Comparison of ENCODE assay signal across 1 cellular context in genomic region chr20:57435498-57436222, GRCh38.
TF ChIP-seq lines count a peak whose summit lies in the region.

No MANE protein-coding gene starts in this region.

TF ChIP-seq in HepG2, 621 proteins besides CTCF, POLR2A, EP300 and RAD21 (continued from another document and continues in another):
- TF ChIP-seq, protein P1, sequence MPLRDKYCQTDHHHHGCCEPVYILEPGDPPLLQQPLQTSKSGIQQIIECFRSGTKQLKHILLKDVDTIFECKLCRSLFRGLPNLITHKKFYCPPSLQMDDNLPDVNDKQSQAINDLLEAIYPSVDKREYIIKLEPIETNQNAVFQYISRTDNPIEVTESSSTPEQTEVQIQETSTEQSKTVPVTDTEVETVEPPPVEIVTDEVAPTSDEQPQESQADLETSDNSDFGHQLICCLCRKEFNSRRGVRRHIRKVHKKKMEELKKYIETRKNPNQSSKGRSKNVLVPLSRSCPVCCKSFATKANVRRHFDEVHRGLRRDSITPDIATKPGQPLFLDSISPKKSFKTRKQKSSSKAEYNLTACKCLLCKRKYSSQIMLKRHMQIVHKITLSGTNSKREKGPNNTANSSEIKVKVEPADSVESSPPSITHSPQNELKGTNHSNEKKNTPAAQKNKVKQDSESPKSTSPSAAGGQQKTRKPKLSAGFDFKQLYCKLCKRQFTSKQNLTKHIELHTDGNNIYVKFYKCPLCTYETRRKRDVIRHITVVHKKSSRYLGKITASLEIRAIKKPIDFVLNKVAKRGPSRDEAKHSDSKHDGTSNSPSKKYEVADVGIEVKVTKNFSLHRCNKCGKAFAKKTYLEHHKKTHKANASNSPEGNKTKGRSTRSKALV (CRISPR knock-in tag; IDR thresholded peaks at IDR 0.05): 0 out of 2 replicates have a peak, but pooled peaks have one; percentile 70
- TF ChIP-seq ATF4 (CRISPR knock-in tag; IDR thresholded peaks at IDR 0.05): no peak
- no peak for TF ChIP-seq GATAD1 (CRISPR knock-in tag; IDR thresholded peaks at IDR 0.05)
- no peak for TF ChIP-seq XBP1 (CRISPR knock-in tag; IDR thresholded peaks at IDR 0.05)
- TF ChIP-seq MEF2D (CRISPR knock-in tag; IDR thresholded peaks at IDR 0.05): no peak
- TF ChIP-seq ZNF143 (CRISPR knock-in tag; IDR thresholded peaks at IDR 0.05): peak; percentile 52; the same call in 1 of the 2 replicates
- peak; percentile 47 for TF ChIP-seq STAG1 (CRISPR knock-in tag; IDR thresholded peaks at IDR 0.05)
- TF ChIP-seq SALL1 (CRISPR knock-in tag; IDR thresholded peaks at IDR 0.05): peak; percentile 53
- no peak for TF ChIP-seq ZNF740 (CRISPR knock-in tag; IDR thresholded peaks at IDR 0.05)
- TF ChIP-seq, protein P2, sequence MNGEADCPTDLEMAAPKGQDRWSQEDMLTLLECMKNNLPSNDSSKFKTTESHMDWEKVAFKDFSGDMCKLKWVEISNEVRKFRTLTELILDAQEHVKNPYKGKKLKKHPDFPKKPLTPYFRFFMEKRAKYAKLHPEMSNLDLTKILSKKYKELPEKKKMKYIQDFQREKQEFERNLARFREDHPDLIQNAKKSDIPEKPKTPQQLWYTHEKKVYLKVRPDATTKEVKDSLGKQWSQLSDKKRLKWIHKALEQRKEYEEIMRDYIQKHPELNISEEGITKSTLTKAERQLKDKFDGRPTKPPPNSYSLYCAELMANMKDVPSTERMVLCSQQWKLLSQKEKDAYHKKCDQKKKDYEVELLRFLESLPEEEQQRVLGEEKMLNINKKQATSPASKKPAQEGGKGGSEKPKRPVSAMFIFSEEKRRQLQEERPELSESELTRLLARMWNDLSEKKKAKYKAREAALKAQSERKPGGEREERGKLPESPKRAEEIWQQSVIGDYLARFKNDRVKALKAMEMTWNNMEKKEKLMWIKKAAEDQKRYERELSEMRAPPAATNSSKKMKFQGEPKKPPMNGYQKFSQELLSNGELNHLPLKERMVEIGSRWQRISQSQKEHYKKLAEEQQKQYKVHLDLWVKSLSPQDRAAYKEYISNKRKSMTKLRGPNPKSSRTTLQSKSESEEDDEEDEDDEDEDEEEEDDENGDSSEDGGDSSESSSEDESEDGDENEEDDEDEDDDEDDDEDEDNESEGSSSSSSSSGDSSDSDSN (CRISPR knock-in tag; IDR thresholded peaks at IDR 0.05): peak; percentile 99
- peak; percentile 40; the same call in 1 of the 2 replicates for TF ChIP-seq ETV6 (CRISPR knock-in tag; conservative IDR thresholded peaks at IDR 0.05)
- TF ChIP-seq, protein P3, sequence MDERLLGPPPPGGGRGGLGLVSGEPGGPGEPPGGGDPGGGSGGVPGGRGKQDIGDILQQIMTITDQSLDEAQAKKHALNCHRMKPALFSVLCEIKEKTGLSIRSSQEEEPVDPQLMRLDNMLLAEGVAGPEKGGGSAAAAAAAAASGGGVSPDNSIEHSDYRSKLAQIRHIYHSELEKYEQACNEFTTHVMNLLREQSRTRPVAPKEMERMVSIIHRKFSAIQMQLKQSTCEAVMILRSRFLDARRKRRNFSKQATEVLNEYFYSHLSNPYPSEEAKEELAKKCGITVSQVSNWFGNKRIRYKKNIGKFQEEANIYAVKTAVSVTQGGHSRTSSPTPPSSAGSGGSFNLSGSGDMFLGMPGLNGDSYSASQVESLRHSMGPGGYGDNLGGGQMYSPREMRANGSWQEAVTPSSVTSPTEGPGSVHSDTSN (CRISPR knock-in tag; IDR thresholded peaks at IDR 0.05): no peak
- peak; percentile 94 for TF ChIP-seq ZNF264 (CRISPR knock-in tag; IDR thresholded peaks at IDR 0.05)
- TF ChIP-seq, protein P4, sequence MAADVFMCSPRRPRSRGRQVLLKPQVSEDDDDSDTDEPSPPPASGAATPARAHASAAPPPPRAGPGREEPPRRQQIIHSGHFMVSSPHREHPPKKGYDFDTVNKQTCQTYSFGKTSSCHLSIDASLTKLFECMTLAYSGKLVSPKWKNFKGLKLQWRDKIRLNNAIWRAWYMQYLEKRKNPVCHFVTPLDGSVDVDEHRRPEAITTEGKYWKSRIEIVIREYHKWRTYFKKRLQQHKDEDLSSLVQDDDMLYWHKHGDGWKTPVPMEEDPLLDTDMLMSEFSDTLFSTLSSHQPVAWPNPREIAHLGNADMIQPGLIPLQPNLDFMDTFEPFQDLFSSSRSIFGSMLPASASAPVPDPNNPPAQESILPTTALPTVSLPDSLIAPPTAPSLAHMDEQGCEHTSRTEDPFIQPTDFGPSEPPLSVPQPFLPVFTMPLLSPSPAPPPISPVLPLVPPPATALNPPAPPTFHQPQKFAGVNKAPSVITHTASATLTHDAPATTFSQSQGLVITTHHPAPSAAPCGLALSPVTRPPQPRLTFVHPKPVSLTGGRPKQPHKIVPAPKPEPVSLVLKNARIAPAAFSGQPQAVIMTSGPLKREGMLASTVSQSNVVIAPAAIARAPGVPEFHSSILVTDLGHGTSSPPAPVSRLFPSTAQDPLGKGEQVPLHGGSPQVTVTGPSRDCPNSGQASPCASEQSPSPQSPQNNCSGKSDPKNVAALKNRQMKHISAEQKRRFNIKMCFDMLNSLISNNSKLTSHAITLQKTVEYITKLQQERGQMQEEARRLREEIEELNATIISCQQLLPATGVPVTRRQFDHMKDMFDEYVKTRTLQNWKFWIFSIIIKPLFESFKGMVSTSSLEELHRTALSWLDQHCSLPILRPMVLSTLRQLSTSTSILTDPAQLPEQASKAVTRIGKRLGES (CRISPR knock-in tag; IDR thresholded peaks at IDR 0.05; ENCODE audit: borderline replicate concordance): no peak
- TF ChIP-seq ATF3 (CRISPR knock-in tag; IDR thresholded peaks at IDR 0.05): 0 out of 2 replicates have a peak, but pooled peaks have one; percentile 20
- TF ChIP-seq TBL1XR1 (IDR thresholded peaks at IDR 0.05; ENCODE audit: borderline replicate concordance, low read length, partially characterized antibody): peak; percentile 47
- TF ChIP-seq EHMT2 (IDR thresholded peaks at IDR 0.05; ENCODE audit: borderline replicate concordance, low read depth, low read length): peak; percentile 34; the same call in 1 of the 2 replicates
- TF ChIP-seq TMF1 (CRISPR knock-in tag; IDR thresholded peaks at IDR 0.05; ENCODE audit: low read depth): no peak
- TF ChIP-seq ZNF333 (CRISPR knock-in tag; IDR thresholded peaks at IDR 0.05; ENCODE audit: borderline replicate concordance): no peak; the same call in 1 of the 2 replicates
- peak; percentile 58; the same call in 1 of the 2 replicates for TF ChIP-seq ZSCAN9 (CRISPR knock-in tag; IDR thresholded peaks at IDR 0.05; ENCODE audit: borderline replicate concordance)
- no peak for TF ChIP-seq ZNF235 (CRISPR knock-in tag; IDR thresholded peaks at IDR 0.05; ENCODE audit: borderline replicate concordance)
- 0 out of 2 replicates have a peak, but pooled peaks have one; percentile 33 for TF ChIP-seq ZNF256 (CRISPR knock-in tag; conservative IDR thresholded peaks at IDR 0.05)
- peak; percentile 58; the same call in 1 of the 2 replicates for TF ChIP-seq HMG20A (CRISPR knock-in tag; IDR thresholded peaks at IDR 0.05; ENCODE audit: borderline replicate concordance)
- no peak for TF ChIP-seq ZNF607 (CRISPR knock-in tag; IDR thresholded peaks at IDR 0.05; ENCODE audit: borderline replicate concordance)
- peak; percentile 68; the same call in 1 of the 2 replicates for TF ChIP-seq RFXAP (CRISPR knock-in tag; IDR thresholded peaks at IDR 0.05; ENCODE audit: borderline replicate concordance)
- TF ChIP-seq, protein P5, sequence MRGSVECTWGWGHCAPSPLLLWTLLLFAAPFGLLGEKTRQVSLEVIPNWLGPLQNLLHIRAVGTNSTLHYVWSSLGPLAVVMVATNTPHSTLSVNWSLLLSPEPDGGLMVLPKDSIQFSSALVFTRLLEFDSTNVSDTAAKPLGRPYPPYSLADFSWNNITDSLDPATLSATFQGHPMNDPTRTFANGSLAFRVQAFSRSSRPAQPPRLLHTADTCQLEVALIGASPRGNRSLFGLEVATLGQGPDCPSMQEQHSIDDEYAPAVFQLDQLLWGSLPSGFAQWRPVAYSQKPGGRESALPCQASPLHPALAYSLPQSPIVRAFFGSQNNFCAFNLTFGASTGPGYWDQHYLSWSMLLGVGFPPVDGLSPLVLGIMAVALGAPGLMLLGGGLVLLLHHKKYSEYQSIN (CRISPR knock-in tag; IDR thresholded peaks at IDR 0.05; ENCODE audit: borderline replicate concordance): no peak
- no peak for TF ChIP-seq NFRKB (IDR thresholded peaks at IDR 0.05)
- TF ChIP-seq MIER3 (CRISPR knock-in tag; IDR thresholded peaks at IDR 0.05; ENCODE audit: borderline replicate concordance): no peak
- TF ChIP-seq, protein P6, sequence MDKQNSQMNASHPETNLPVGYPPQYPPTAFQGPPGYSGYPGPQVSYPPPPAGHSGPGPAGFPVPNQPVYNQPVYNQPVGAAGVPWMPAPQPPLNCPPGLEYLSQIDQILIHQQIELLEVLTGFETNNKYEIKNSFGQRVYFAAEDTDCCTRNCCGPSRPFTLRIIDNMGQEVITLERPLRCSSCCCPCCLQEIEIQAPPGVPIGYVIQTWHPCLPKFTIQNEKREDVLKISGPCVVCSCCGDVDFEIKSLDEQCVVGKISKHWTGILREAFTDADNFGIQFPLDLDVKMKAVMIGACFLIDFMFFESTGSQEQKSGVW (CRISPR knock-in tag; IDR thresholded peaks at IDR 0.05; ENCODE audit: borderline replicate concordance): no peak
- TF ChIP-seq, protein P7, sequence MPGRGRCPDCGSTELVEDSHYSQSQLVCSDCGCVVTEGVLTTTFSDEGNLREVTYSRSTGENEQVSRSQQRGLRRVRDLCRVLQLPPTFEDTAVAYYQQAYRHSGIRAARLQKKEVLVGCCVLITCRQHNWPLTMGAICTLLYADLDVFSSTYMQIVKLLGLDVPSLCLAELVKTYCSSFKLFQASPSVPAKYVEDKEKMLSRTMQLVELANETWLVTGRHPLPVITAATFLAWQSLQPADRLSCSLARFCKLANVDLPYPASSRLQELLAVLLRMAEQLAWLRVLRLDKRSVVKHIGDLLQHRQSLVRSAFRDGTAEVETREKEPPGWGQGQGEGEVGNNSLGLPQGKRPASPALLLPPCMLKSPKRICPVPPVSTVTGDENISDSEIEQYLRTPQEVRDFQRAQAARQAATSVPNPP (CRISPR knock-in tag; IDR thresholded peaks at IDR 0.05): no peak
- TF ChIP-seq ZBTB21 (CRISPR knock-in tag; IDR thresholded peaks at IDR 0.05): 0 out of 2 replicates have a peak, but pooled peaks have one; percentile 13
- no peak for TF ChIP-seq JDP2 (CRISPR knock-in tag; IDR thresholded peaks at IDR 0.05; ENCODE audit: borderline replicate concordance)
- no peak for TF ChIP-seq ZNF850 (CRISPR knock-in tag; conservative IDR thresholded peaks at IDR 0.05)
- no peak for TF ChIP-seq ZNF660 (CRISPR knock-in tag; IDR thresholded peaks at IDR 0.05; ENCODE audit: borderline replicate concordance, low read depth)
- TF ChIP-seq ZNF605 (CRISPR knock-in tag; IDR thresholded peaks at IDR 0.05): peak; percentile 78; the same call in 1 of the 2 replicates
- TF ChIP-seq NR0B2 (CRISPR knock-in tag; IDR thresholded peaks at IDR 0.05): no peak; the same call in 1 of the 2 replicates
- no peak for TF ChIP-seq ZNF230 (CRISPR knock-in tag; IDR thresholded peaks at IDR 0.05)
- no peak for TF ChIP-seq ZNF563 (CRISPR knock-in tag; IDR thresholded peaks at IDR 0.05)
- TF ChIP-seq RELA (CRISPR knock-in tag; IDR thresholded peaks at IDR 0.05): no peak
- TF ChIP-seq RBFOX2 (IDR thresholded peaks at IDR 0.05; ENCODE audit: low read depth, low read length): no peak
- no peak; the same call in 1 of the 2 replicates for TF ChIP-seq NCOR1 (IDR thresholded peaks at IDR 0.05; ENCODE audit: borderline replicate concordance, low read length)
- TF ChIP-seq ZNF335 (CRISPR knock-in tag; IDR thresholded peaks at IDR 0.05): peak; percentile 82
- TF ChIP-seq MAZ (IDR thresholded peaks at IDR 0.05; ENCODE audit: borderline replicate concordance, low read depth, low read length): peak; percentile 47; the same call in 1 of the 2 replicates
- no peak for TF ChIP-seq MAZ (CRISPR knock-in tag; IDR thresholded peaks at IDR 0.05; ENCODE audit: low read depth)
- no peak for TF ChIP-seq RARG (CRISPR knock-in tag; IDR thresholded peaks at IDR 0.05; ENCODE audit: low read depth)
- TF ChIP-seq, protein P8, sequence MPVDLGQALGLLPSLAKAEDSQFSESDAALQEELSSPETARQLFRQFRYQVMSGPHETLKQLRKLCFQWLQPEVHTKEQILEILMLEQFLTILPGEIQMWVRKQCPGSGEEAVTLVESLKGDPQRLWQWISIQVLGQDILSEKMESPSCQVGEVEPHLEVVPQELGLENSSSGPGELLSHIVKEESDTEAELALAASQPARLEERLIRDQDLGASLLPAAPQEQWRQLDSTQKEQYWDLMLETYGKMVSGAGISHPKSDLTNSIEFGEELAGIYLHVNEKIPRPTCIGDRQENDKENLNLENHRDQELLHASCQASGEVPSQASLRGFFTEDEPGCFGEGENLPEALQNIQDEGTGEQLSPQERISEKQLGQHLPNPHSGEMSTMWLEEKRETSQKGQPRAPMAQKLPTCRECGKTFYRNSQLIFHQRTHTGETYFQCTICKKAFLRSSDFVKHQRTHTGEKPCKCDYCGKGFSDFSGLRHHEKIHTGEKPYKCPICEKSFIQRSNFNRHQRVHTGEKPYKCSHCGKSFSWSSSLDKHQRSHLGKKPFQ (CRISPR knock-in tag; IDR thresholded peaks at IDR 0.05; ENCODE audit: insufficient replicate concordance): peak; percentile 72
- peak; percentile 58; the same call in 1 of the 2 replicates for TF ChIP-seq KAT8 (CRISPR knock-in tag; IDR thresholded peaks at IDR 0.05)
- TF ChIP-seq CSRNP2 (CRISPR knock-in tag; conservative IDR thresholded peaks at IDR 0.05; ENCODE audit: low read depth): no peak
- no peak for TF ChIP-seq MTF2 (CRISPR knock-in tag; IDR thresholded peaks at IDR 0.05; ENCODE audit: borderline replicate concordance)
